1 cellular context compared by ENCODE assay signal in genomic region chr11:112968988-112969714, GRCh38.
A peak's percentile ranks its signal among the peaks of the same experiment; 100 is the strongest.
TF ChIP-seq lines count a peak whose summit lies in the region.

No MANE protein-coding gene starts in this region.

TF ChIP-seq in K562, 482 proteins besides CTCF, POLR2A, EP300 and RAD21 (continued from another document):
- 0 out of 2 replicates have a peak, but pooled peaks have one; percentile 17 for TF ChIP-seq ZNF263 (CRISPR knock-in tag; IDR thresholded peaks at IDR 0.05; ENCODE audit: borderline replicate concordance)
